In the genomic region with DNA sequence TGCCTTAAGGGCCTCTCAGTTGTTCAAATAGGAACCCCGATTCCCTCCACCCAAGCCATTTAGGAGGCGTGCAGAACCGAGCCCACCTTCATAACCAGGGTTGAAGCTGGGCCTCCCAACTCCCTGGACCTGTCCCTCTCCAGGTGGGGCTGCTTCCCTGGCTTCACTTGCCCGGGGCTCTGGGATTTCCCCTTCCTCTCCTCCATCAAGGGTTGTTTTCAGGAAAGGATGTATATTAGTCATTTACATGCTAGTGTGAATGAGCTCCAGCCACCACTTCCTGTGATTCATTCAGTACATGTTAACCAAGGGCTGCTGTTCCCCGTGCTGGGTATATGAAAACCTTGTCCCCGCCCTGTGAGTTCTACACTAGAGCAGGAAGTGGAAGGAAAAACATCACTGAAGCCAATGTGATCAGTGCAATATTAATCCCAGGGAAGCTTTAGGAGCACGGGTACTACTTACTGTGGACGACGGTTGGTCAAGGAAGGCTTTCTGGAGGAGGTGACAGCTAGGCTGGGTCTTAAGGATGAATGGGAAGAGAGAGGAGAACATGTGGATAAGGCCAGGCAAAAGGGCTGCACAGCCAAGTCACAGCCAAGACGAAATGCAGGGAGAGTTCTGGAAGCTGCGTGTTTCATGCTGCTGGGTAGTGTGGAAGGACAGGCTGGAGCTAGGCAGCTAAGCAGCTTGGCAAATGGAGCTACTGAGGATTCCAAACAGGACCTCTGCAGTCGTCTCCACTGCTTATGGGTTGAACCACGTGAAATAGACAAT, we compare ENCODE assay signal across 9 cellular contexts.
DNase-seq lines count a peak whose midpoint lies in the region; ATAC-seq and TF ChIP-seq lines count a peak whose summit lies in the region.
"Had no signal": no experiment of that assay in that cellular context is flagged by ENCODE, and none has a peak within 500 bp of the region (broad histone marks: within the 10 kb centered on the region; RNA-seq: fewer than 3 reads in every experiment).

No MANE protein-coding gene starts in this region.

- peak overlapping the region; percentile 62 for H3K4me3 Mint-ChIP-seq in Calu3 (ENCODE audit: low read depth, unreplicated experiment)
- no peak overlapping the region for H3K4me3 Mint-ChIP-seq in osteocyte (ENCODE audit: unreplicated experiment)
- H3K4me3 Mint-ChIP-seq: T-helper 17 cell had no signal

- H3K9me3 Mint-ChIP-seq in Calu3 (ENCODE audit: low read depth, unreplicated experiment) (no peaks in the 10 kb centered on the region), osteocyte (ENCODE audit: unreplicated experiment) (no peaks in the 10 kb centered on the region)
- H3K9me3 Mint-ChIP-seq in activated naive CD4-positive, alpha-beta T cell treated with anti-CD3 and anti-CD28 coated beads, Interleukin-2, amount 50 U/mL, for 72 hours = peaks cover 3 to 4% of the 10 kb centered on the region in 2 donors

- POLR2A ChIA-PET in OCI-LY7 (lab: Charles Lee) = interaction anchor here (1.1 kb wide), 1 partner anchor 13 kb away, joined by 4 read pairs; no protein-coding TSS in a partner anchor

- H3K36me3 ChIP-seq in mesenchymal stem cell (ENCODE audit: control insufficient read depth in 1 of 2, insufficient read depth in 2 of 2, low read depth in 1 of 2, low read length in 2 of 2) = no peaks in the 10 kb centered on the region
- no peaks in the 10 kb centered on the region for H3K36me3 ChIP-seq in OCI-LY7 (ENCODE audit: insufficient read depth, low read length)

- no peak overlapping the region for H4K91ac ChIP-seq in mesenchymal stem cell (ENCODE audit: low read length)

- H3K9me3 ChIP-seq in mesenchymal stem cell (ENCODE audit: control insufficient read depth, low read length) = no peaks in the 10 kb centered on the region
- no peaks in the 10 kb centered on the region for H3K9me3 ChIP-seq in OCI-LY7 (ENCODE audit: low read length)

- H3K4ac ChIP-seq in mesenchymal stem cell (ENCODE audit: low read depth in 1 of 2, low read length in 2 of 2) = no peak overlapping the region

- H3K9ac ChIP-seq in mesenchymal stem cell (ENCODE audit: low read length) = no peak overlapping the region

- no peak overlapping the region for H3K23ac ChIP-seq in mesenchymal stem cell (ENCODE audit: low read length in 2 of 2)

- CTCF ChIA-PET in Calu3 (lab: Charles Lee) = interaction anchor here (0.5 to 2.7 kb wide), 6 partner anchors 10 to 495 kb away, joined by 3 to 11 read pairs (median 4); no protein-coding TSS in a partner anchor
- CTCF ChIA-PET in OCI-LY7 (lab: Charles Lee; ENCODE audit: unreplicated experiment) = no interaction called here

- H3K9me2 ChIP-seq in OCI-LY7 (ENCODE audit: insufficient read depth, low read length) = no peaks in the 10 kb centered on the region

- no peak overlapping the region for H2AFZ ChIP-seq in mesenchymal stem cell (ENCODE audit: low read depth, low read length)
- no peak overlapping the region for H2AFZ ChIP-seq in OCI-LY7 (ENCODE audit: low read length)

- H3K27me3 Mint-ChIP-seq in Calu3 (ENCODE audit: unreplicated experiment) (no peaks in the 10 kb centered on the region), osteocyte (ENCODE audit: unreplicated experiment) (peaks cover 5% of the 10 kb centered on the region)

- peak; percentile 70 for DNase-seq in Calu3
- peak; percentile 90 for DNase-seq in M059J (ENCODE audit: low read depth)
- peak; percentile 44 to 68 for DNase-seq in activated naive CD4-positive, alpha-beta T cell treated with anti-CD3 and anti-CD28 coated beads, Interleukin-2, amount 50 U/mL, for 72 hours (ENCODE audit: low spot score in 2 of 2)
- DNase-seq in mesenchymal stem cell = peak; percentile 60
- DNase-seq in NCI-H345 treated with DMSO at 0.1 percent for 48 hours (lab: John Stamatoyannopoulos, UW; ENCODE audit: unreplicated experiment) = no peak
- no peak for DNase-seq in osteocyte (ENCODE audit: extremely low spot score, unreplicated experiment)
- no peak for DNase-seq in OCI-LY7 (ENCODE audit: low spot score)
- no peak for DNase-seq in left cardiac atrium
- DNase-seq: T-helper 17 cell had no signal

- H2BK15ac ChIP-seq in mesenchymal stem cell (ENCODE audit: low read depth, poor library complexity, severe bottlenecking) = no peak overlapping the region

- H3K4me3 ChIP-seq in mesenchymal stem cell (ENCODE audit: insufficient read depth in 1 of 2, low read depth in 1 of 2, low read length in 2 of 2) = no peak overlapping the region
- no peak overlapping the region for H3K4me3 ChIP-seq in OCI-LY7 (ENCODE audit: low read depth, low read length, poor library complexity, severe bottlenecking)

- no peak overlapping the region for H3K14ac ChIP-seq in mesenchymal stem cell (ENCODE audit: low read length in 2 of 2)

- peak; percentile 91 to 94 for ATAC-seq in activated naive CD4-positive, alpha-beta T cell treated with anti-CD3 and anti-CD28 coated beads, Interleukin-2, amount 50 U/mL, for 72 hours
- no peak for ATAC-seq in left cardiac atrium
- ATAC-seq: T-helper 17 cell had no signal

- H3K79me1 ChIP-seq in mesenchymal stem cell (replicated peaks; ENCODE audit: low read length, poor library complexity, severe bottlenecking) = no peaks in the 10 kb centered on the region

- H4K20me1 ChIP-seq in OCI-LY7 (ENCODE audit: insufficient read depth, low read length) = no peaks in the 10 kb centered on the region

- no peak overlapping the region for H2BK120ac ChIP-seq in mesenchymal stem cell (ENCODE audit: low read depth, low read length)

- 71% methylated on average over 12 of the region's 13 CpGs for WGBS in mesenchymal stem cell

- peak overlapping the region; percentile 80 for H3K27ac ChIP-seq in mesenchymal stem cell (ENCODE audit: low read length, poor library complexity, severe bottlenecking)
- H3K27ac ChIP-seq in OCI-LY7 (ENCODE audit: low read depth, low read length, poor library complexity, severe bottlenecking) = no peak overlapping the region

- H3K4me1 ChIP-seq in mesenchymal stem cell (ENCODE audit: control insufficient read depth, insufficient read depth, low read depth, low read length) (peaks cover 36% of the 10 kb centered on the region), OCI-LY7 (ENCODE audit: insufficient read depth, low read length, poor library complexity, severe bottlenecking) (no peaks in the 10 kb centered on the region)

- BruUV-seq in Calu3 (replicated peaks; lab: Mats Ljungman, UMichigan) (TSS peak; percentile 56), OCI-LY7 (replicated peaks; lab: Mats Ljungman, UMichigan) (no TSS peak)

- no peaks in the 10 kb centered on the region for H3K27me3 ChIP-seq in mesenchymal stem cell (ENCODE audit: control insufficient read depth in 1 of 2, insufficient read depth in 1 of 2, low read length in 2 of 2)

- H3K27ac Mint-ChIP-seq in Calu3 (ENCODE audit: unreplicated experiment) (peak overlapping the region; percentile 90), osteocyte (ENCODE audit: unreplicated experiment) (no peak overlapping the region)
- H3K27ac Mint-ChIP-seq in activated naive CD4-positive, alpha-beta T cell treated with anti-CD3 and anti-CD28 coated beads, Interleukin-2, amount 50 U/mL, for 72 hours = peak overlapping the region; percentile 51 to 74
- H3K27ac Mint-ChIP-seq: T-helper 17 cell had no signal

- TF ChIP-seq CTCF in Calu3 (IDR thresholded peaks at IDR 0.05; ENCODE audit: unreplicated experiment) (no peak), osteocyte (IDR thresholded peaks at IDR 0.05) (no peak), OCI-LY7 (conservative IDR thresholded peaks at IDR 0.05; ENCODE audit: low read length) (no peak)

- H3K18ac ChIP-seq in mesenchymal stem cell (ENCODE audit: low read depth in 1 of 2, low read length in 2 of 2) = peak overlapping the region in 1 of 2 experiments; percentile 34

- H3K4me2 ChIP-seq in mesenchymal stem cell (ENCODE audit: low read length, poor library complexity, severe bottlenecking) = no peak overlapping the region
- no peak overlapping the region for H3K4me2 ChIP-seq in OCI-LY7 (ENCODE audit: low read length)

- H3K4me1 Mint-ChIP-seq in Calu3 (ENCODE audit: low read depth, unreplicated experiment) = peaks cover 11% of the 10 kb centered on the region
- H3K4me1 Mint-ChIP-seq in osteocyte (ENCODE audit: unreplicated experiment) = no peaks in the 10 kb centered on the region
- H3K4me1 Mint-ChIP-seq: T-helper 17 cell had no signal

- peak overlapping the region; percentile 50 for H2AK5ac ChIP-seq in mesenchymal stem cell (ENCODE audit: low read length, severe bottlenecking)

- intact Hi-C loops in Calu3 (cut with micrococcal nuclease; ENCODE audit: unreplicated experiment) (loop anchor here (1.0 kb wide), 1 partner anchor 10 kb away; no protein-coding TSS in a partner anchor), OCI-LY7 (cut with micrococcal nuclease; ENCODE audit: unreplicated experiment) (no loop called here), left cardiac atrium (cut with DNase I) (no loop called here)

- H3K36me3 Mint-ChIP-seq in Calu3 (ENCODE audit: insufficient read depth, unreplicated experiment) (peaks cover 19% of the 10 kb centered on the region), osteocyte (ENCODE audit: unreplicated experiment) (no peaks in the 10 kb centered on the region)
- H3K36me3 Mint-ChIP-seq in activated naive CD4-positive, alpha-beta T cell treated with anti-CD3 and anti-CD28 coated beads, Interleukin-2, amount 50 U/mL, for 72 hours = peaks cover 8% of the 10 kb centered on the region in 2 donors

- no peak overlapping the region for H2BK5ac ChIP-seq in mesenchymal stem cell (ENCODE audit: low read depth, low read length, poor library complexity, severe bottlenecking)

- no peak overlapping the region for H4K8ac ChIP-seq in mesenchymal stem cell (ENCODE audit: low read length)

- no peak overlapping the region for H2BK12ac ChIP-seq in mesenchymal stem cell (ENCODE audit: low read length in 2 of 2)

- no peaks in the 10 kb centered on the region for H3K79me2 ChIP-seq in OCI-LY7 (ENCODE audit: insufficient read depth, low read depth, low read length)

Comparison
In these comparisons a context has a peak if more than half of its experiments do, and no peak if none do; other contexts are left out.
1. DNase-seq: peak in Calu3 (single experiment), M059J (single experiment), activated naive CD4-positive, alpha-beta T cell treated with anti-CD3 and anti-CD28 coated beads, Interleukin-2, amount 50 U/mL, for 72 hours (2 of 2) and mesenchymal stem cell (single experiment); none in NCI-H345 treated with DMSO at 0.1 percent for 48 hours (single experiment), osteocyte (single experiment), OCI-LY7 (single experiment) and left cardiac atrium (single experiment).
2. ATAC-seq: peak in activated naive CD4-positive, alpha-beta T cell treated with anti-CD3 and anti-CD28 coated beads, Interleukin-2, amount 50 U/mL, for 72 hours (2 of 2); none in left cardiac atrium (0 of 2).